ENCODE assay signal across 10 cellular contexts in genomic region chr12:105334568-105334967, GRCh38. TPM values are rescaled to one million over a fixed set of nuclear protein-coding genes. Genes with fewer than 3 reads are reported as not detected.
DNase-seq lines count a peak whose midpoint lies in the region; FAIRE-seq and TF ChIP-seq lines count a peak whose summit lies in the region.
"Had no signal": no experiment of that assay in that cellular context is flagged by ENCODE, and none has a peak within 500 bp of the region (broad histone marks: within the 10 kb centered on the region; RNA-seq: fewer than 3 reads in every experiment).

No MANE protein-coding gene starts in this region.

- no peaks in the 10 kb centered on the region for H3K9me3 ChIP-seq in GM23248 (ENCODE audit: low read depth)

- peaks cover 87% of the 10 kb centered on the region for H3K79me2 ChIP-seq in GM23248 (ENCODE audit: insufficient read depth)

- peak overlapping the region; percentile 62 for H3K27ac ChIP-seq in GM23248

- in situ Hi-C loops in GM23248 (cut with MboI) = no loop called here

- peaks cover 55% of the 10 kb centered on the region for H3K4me1 ChIP-seq in GM23248 (ENCODE audit: insufficient read depth)

- 32 to 34% methylated on average over 4 of the region's 4 CpGs for WGBS in GM23248 (ENCODE audit: low coverage in 1 of 2, low lambda C conversion rate in 2 of 2, missing lambda C conversion rate in 2 of 2), 2 experiments

- peaks cover 53% of the 10 kb centered on the region for H3F3A ChIP-seq in GM23248 (ENCODE audit: insufficient read depth)

- 0 out of 2 replicates have a peak, but pooled peaks cover 4% of the 10 kb centered on the region for H4K20me1 ChIP-seq in GM23248 (ENCODE audit: insufficient read depth)

- peak; percentile 84 for DNase-seq in GM23248
- peak; percentile 66 for DNase-seq in RKO (ENCODE audit: low spot score)
- peak; percentile 83 for DNase-seq in epithelial cell of esophagus (ENCODE audit: low read depth)
- DNase-seq in renal cortical epithelial cell (ENCODE audit: low read depth) = peak; percentile 50
- no peak for DNase-seq in HTR-8/SVneo (ENCODE audit: insufficient read length, low spot score)
- DNase-seq in epidermal melanocyte (ENCODE audit: insufficient read length, low spot score) = no peak
- DNase-seq in hypothalamus (lab: John Stamatoyannopoulos, UW) = no peak
- no peak for DNase-seq in SKM-1 treated with dmso at 0.1 percent for 144 hours (lab: John Stamatoyannopoulos, UW; ENCODE audit: unreplicated experiment)
- DNase-seq: caudate nucleus had no signal

- H2AFZ ChIP-seq in GM23248 = no peak overlapping the region

- FAIRE-seq in HTR-8/SVneo (lab: Jason Lieb, UNC) = no peak
- FAIRE-seq: islet of Langerhans had no signal

- H3K4me3 ChIP-seq in GM23248 (peak overlapping the region; percentile 92), epithelial cell of esophagus (ENCODE audit: low read length) (no peak overlapping the region)

- peak overlapping the region; percentile 85 for H3K9ac ChIP-seq in GM23248

- no peaks in the 10 kb centered on the region; the same call in 1 of the 2 replicates for H3K36me3 ChIP-seq in GM23248 (ENCODE audit: low read depth)

- no peaks in the 10 kb centered on the region for H3K9me2 ChIP-seq in GM23248 (ENCODE audit: insufficient read depth)

- no peak for TF ChIP-seq CTCF in epithelial cell of esophagus (IDR thresholded peaks at IDR 0.05; ENCODE audit: insufficient read depth, low read depth, low read length, missing control alignments)

- H3K27me3 ChIP-seq in GM23248 (replicated peaks; ENCODE audit: insufficient read depth) = no peaks in the 10 kb centered on the region

- peak overlapping the region; percentile 95 for H3K4me2 ChIP-seq in GM23248 (ENCODE audit: unreplicated experiment)

RNA-seq across cellular contexts. Expression of gene C12orf75, which starts 4.1 kb away (rescaled TPM):
- 313 and 349 TPM in 2 replicates for total RNA-seq in GM23248 (2014; rRNA removed; shearing (Covaris generic))
- 590 and 607 TPM in 2 replicates for polyA plus RNA-seq in GM23248 (2016; fragmentation: Nextera tagmentation; extraction: Ambion mirVana)
- 468 and 490 TPM in 2 replicates for total RNA-seq in renal cortical epithelial cell

Comparison
In these comparisons a context has a peak if more than half of its experiments do, and no peak if none do; other contexts are left out.
1. DNase-seq: peak in GM23248 (single experiment), RKO (single experiment), epithelial cell of esophagus (single experiment) and renal cortical epithelial cell (single experiment); none in HTR-8/SVneo (single experiment), epidermal melanocyte (single experiment), hypothalamus (0 of 51) and SKM-1 treated with dmso at 0.1 percent for 144 hours (single experiment).